25 cellular contexts compared by ENCODE assay signal in genomic region chr7:80386686-80387085, GRCh38.
DNase-seq lines count a peak whose midpoint lies in the region; ATAC-seq and TF ChIP-seq lines count a peak whose summit lies in the region.
"Had no signal": no experiment of that assay in that cellular context is flagged by ENCODE, and none has a peak within 500 bp of the region (broad histone marks: within the 10 kb centered on the region; RNA-seq: fewer than 3 reads in every experiment).

No MANE protein-coding gene starts in this region.

- ATAC-seq in HG02642 (IDR thresholded peaks at IDR 0.05; ENCODE audit: poor library complexity, unreplicated experiment) (no peak), HG03439 (IDR thresholded peaks at IDR 0.05; ENCODE audit: unreplicated experiment) (no peak), omental fat pad (ENCODE audit: low FRiP score) (no peak)
- ATAC-seq: GM23338; naive thymus-derived CD4-positive, alpha-beta T cell had no signal

- no peak overlapping the region for H3K27ac Mint-ChIP-seq in HFFc6
- H3K27ac Mint-ChIP-seq: activated naive CD4-positive, alpha-beta T cell treated with anti-CD3 and anti-CD28 coated beads for 36 hours; CD4-positive, alpha-beta memory T cell; dendritic cell treated with granulocyte-macrophage colony-stimulating factor and Interleukin-4, amounts not matched to agents 40 ng/mL and 50 ng/mL, for 4 days; GM23338 had no signal

- H3K4me1 Mint-ChIP-seq in HFFc6 (ENCODE audit: low read depth) = peaks cover 34% of the 10 kb centered on the region
- H3K4me1 Mint-ChIP-seq: CD4-positive, alpha-beta memory T cell; GM23338 had no signal

- H3K9me3 Mint-ChIP-seq in HFFc6 = no peaks in the 10 kb centered on the region
- H3K9me3 Mint-ChIP-seq: activated naive CD4-positive, alpha-beta T cell treated with anti-CD3 and anti-CD28 coated beads for 36 hours; dendritic cell treated with granulocyte-macrophage colony-stimulating factor and Interleukin-4, amounts not matched to agents 40 ng/mL and 50 ng/mL, for 4 days had no signal

- peak; percentile 25 for DNase-seq in HFFc6
- peak; percentile 49 for DNase-seq in astrocyte of the spinal cord (ENCODE audit: low read depth, low spot score)
- DNase-seq in iris pigment epithelial cell (ENCODE audit: low read depth) = peak; percentile 67
- no peak for DNase-seq in NOMO-1 treated with DMSO at 0.1 percent for 48 hours (lab: John Stamatoyannopoulos, UW; ENCODE audit: unreplicated experiment)
- no peak for DNase-seq in omental fat pad (ENCODE audit: low spot score)
- DNase-seq: activated CD4-positive, alpha-beta T cell treated with anti-CD3 and anti-CD28 coated beads for 48 hours; activated naive CD4-positive, alpha-beta T cell treated with anti-CD3 and anti-CD28 coated beads for 36 hours; amniotic stem cell; CD4-positive, alpha-beta memory T cell; DMS153; Kasumi-1; naive thymus-derived CD4-positive, alpha-beta T cell; NCI-H1092 treated with DMSO at 0.1 percent for 48 hours; NCI-H1930; OCI-M1; ovary; stimulated activated CD4-positive, alpha-beta T cell treated with anti-CD3 and anti-CD28 coated beads, Interleukin-12 subunit alpha, Interleukin-12 subunit beta, amount 100 ng/mL, for 4 hours; stimulated activated CD4-positive, alpha-beta T cell treated with anti-CD3 and anti-CD28 coated beads, Interleukin-4, amount 100 ng/mL, for 4 hours; stimulated activated naive CD4-positive, alpha-beta T cell; T-helper 2 cell had no signal

- H3K27me3 Mint-ChIP-seq in HFFc6 (ENCODE audit: insufficient read depth) = no peaks in the 10 kb centered on the region
- H3K27me3 Mint-ChIP-seq: CD4-positive, alpha-beta memory T cell; dendritic cell treated with granulocyte-macrophage colony-stimulating factor and Interleukin-4, amounts not matched to agents 40 ng/mL and 50 ng/mL, for 4 days; naive thymus-derived CD4-positive, alpha-beta T cell had no signal

- H3K36me3 Mint-ChIP-seq in HFFc6 (ENCODE audit: low read depth) = no peaks in the 10 kb centered on the region
- H3K36me3 Mint-ChIP-seq: CD4-positive, alpha-beta memory T cell; naive thymus-derived CD4-positive, alpha-beta T cell had no signal

- in situ Hi-C loops in astrocyte of the spinal cord (cut with HindIII; ENCODE audit: low sequenced_read_pairs) = no loop called here

- no peak for TF ChIP-seq CTCF in HFFc6 (IDR thresholded peaks at IDR 0.05)
- no peak for TF ChIP-seq CTCF in astrocyte of the spinal cord (IDR thresholded peaks at IDR 0.05; ENCODE audit: low read depth, low read length)
- no peak for TF ChIP-seq CTCF in omental fat pad (IDR thresholded peaks at IDR 0.05)

- H3K4me3 Mint-ChIP-seq in HFFc6 = no peak overlapping the region
- H3K4me3 Mint-ChIP-seq: activated naive CD4-positive, alpha-beta T cell treated with anti-CD3 and anti-CD28 coated beads for 36 hours; CD4-positive, alpha-beta memory T cell; dendritic cell treated with granulocyte-macrophage colony-stimulating factor and Interleukin-4, amounts not matched to agents 40 ng/mL and 50 ng/mL, for 4 days; GM23338; naive thymus-derived CD4-positive, alpha-beta T cell had no signal

- no peak overlapping the region for H3K4me3 ChIP-seq in astrocyte of the spinal cord (ENCODE audit: low read depth, low read length)
- H3K4me3 ChIP-seq: GM23338, ovary, right atrium auricular region had no signal

Comparison
In these comparisons a context has a peak if more than half of its experiments do, and no peak if none do; other contexts are left out.
1. DNase-seq: peak in HFFc6 (single experiment), astrocyte of the spinal cord (single experiment) and iris pigment epithelial cell (single experiment); none in NOMO-1 treated with DMSO at 0.1 percent for 48 hours (single experiment) and omental fat pad (single experiment).